In genomic region chr17:77233635-77234334, GRCh38 we compare ENCODE assay signal across 8 cellular contexts.
A peak's percentile ranks its signal among the peaks of the same experiment; 100 is the strongest.
DNase-seq lines count a peak whose midpoint lies in the region; ATAC-seq and TF ChIP-seq lines count a peak whose summit lies in the region.

No MANE protein-coding gene starts in this region.

- no peak overlapping the region for H3K9ac ChIP-seq in adipocyte (ENCODE audit: low read length)

- H3K4me1 Mint-ChIP-seq in natural killer cell = peaks cover 12 to 18% of the 10 kb centered on the region in 2 donors

- no peaks in the 10 kb centered on the region for H3K9me3 ChIP-seq in adipocyte (ENCODE audit: control insufficient read depth, low read length)

- ATAC-seq in natural killer cell (no peak), HG02870 (IDR thresholded peaks at IDR 0.05; ENCODE audit: unreplicated experiment) (no peak), HG02798 (IDR thresholded peaks at IDR 0.05; ENCODE audit: poor library complexity, unreplicated experiment) (no peak), GM19452 (IDR thresholded peaks at IDR 0.05; ENCODE audit: unreplicated experiment) (no peak)

- intact Hi-C loops in natural killer cell (cut with micrococcal nuclease) = no loop called here

- no peaks in the 10 kb centered on the region for H3K27me3 Mint-ChIP-seq in natural killer cell (ENCODE audit: low read depth in 2 of 2)

- H3K27ac Mint-ChIP-seq in natural killer cell = peak overlapping the region; percentile 42 to 58

- peak overlapping the region; percentile 54 for H3K4me3 Mint-ChIP-seq in natural killer cell

- DNase-seq in ELR (ENCODE audit: low read depth) (peak; percentile 86), HPDE6-E6E7 (ENCODE audit: extremely low spot score) (peak; percentile 75), adipocyte (ENCODE audit: low read depth) (peak; percentile 22), natural killer cell (no peak), NCI-H82 (lab: John Stamatoyannopoulos, UW) (no peak)

- H3K36me3 ChIP-seq in adipocyte (ENCODE audit: control insufficient read depth, insufficient read depth, low read length, severe bottlenecking) = no peaks in the 10 kb centered on the region

- no peak overlapping the region for H3K4me3 ChIP-seq in adipocyte (ENCODE audit: low read length)

- H3K9me3 Mint-ChIP-seq in natural killer cell = no peaks in the 10 kb centered on the region

- no peaks in the 10 kb centered on the region for H3K27me3 ChIP-seq in adipocyte (replicated peaks; ENCODE audit: control insufficient read depth, insufficient read depth, low read length)

- H3K36me3 Mint-ChIP-seq in natural killer cell = no peaks in the 10 kb centered on the region

- TF ChIP-seq CTCF in natural killer cell (IDR thresholded peaks at IDR 0.05) = no peak

- peaks cover 10% of the 10 kb centered on the region for H3K4me1 ChIP-seq in adipocyte (ENCODE audit: control insufficient read depth, insufficient read depth, low read length)

Comparison
In these comparisons a context has a peak if more than half of its experiments do, and no peak if none do; other contexts are left out.
1. DNase-seq: peak in ELR (single experiment), HPDE6-E6E7 (single experiment) and adipocyte (single experiment); none in natural killer cell (single experiment) and NCI-H82 (single experiment).